ENCODE assay signal across 8 cellular contexts in the genomic region with DNA sequence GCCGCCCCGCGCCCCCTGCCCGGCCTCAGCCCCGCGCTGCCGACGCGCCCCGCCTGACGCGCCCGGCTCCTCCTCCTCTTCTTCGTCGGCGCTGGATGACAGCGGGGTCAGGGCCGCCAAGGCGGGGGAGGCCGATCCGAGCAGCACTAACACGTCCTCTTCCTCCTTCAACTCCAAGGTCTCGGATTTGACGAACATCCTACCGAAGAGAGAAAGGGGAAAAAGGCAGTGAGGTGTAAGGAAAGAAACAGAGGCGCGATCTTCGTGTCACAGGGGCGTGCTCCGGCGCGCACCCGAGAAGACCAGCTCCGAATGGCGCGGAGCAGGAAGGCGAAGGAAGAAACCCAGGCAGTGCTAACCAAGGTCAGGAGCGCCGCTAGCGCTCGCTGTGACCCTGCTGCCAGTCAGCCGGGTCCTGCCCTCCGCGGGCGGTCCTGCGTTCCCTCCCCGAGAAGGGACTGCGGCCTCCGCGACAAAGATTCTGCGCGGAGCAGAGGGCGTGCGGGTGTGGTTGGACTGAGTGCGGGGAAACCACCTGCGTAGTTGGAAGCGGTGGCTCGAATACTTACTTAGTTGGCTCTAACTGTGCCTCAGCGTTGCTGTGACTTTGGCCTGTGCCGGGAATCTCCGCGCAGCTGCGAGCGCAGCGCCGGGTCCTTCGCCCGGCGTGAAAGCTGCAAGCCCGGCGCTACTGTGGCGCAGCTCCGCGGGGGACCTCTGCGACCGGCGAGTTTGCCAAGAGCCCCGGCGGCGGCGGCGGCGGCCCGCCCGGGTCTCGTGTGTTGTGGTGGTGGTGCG. TPM values are rescaled to one million over a fixed set of nuclear protein-coding genes. Genes with fewer than 3 reads are reported as not detected.
DNase-seq lines count a peak whose midpoint lies in the region; ATAC-seq, FAIRE-seq and TF ChIP-seq lines count a peak whose summit lies in the region.

No MANE protein-coding gene starts in this region.

- H3K4me3 Mint-ChIP-seq in CD4-positive, alpha-beta T cell = peak overlapping the region; percentile 90
- peak overlapping the region; percentile 91 to 99 (median 97) for H3K4me3 Mint-ChIP-seq in brain
- peak overlapping the region; percentile 92 to 95 for H3K4me3 Mint-ChIP-seq in stimulated activated naive B cell treated with anti-CD40 and anti-IgM and Interleukin-4, amounts not matched to agents 10 μg/mL and 1 μg/mL and 100 μg/mL, for 72 hours

- TF ChIP-seq CTCF in CD4-positive, alpha-beta T cell (IDR thresholded peaks at IDR 0.05) = no peak
- TF ChIP-seq CTCF in brain (conservative IDR thresholded peaks at IDR 0.05) = no peak
- no peak for TF ChIP-seq CTCF in kidney (IDR thresholded peaks at IDR 0.05; ENCODE audit: borderline replicate concordance, extremely low read depth, insufficient read depth)

- ATAC-seq in CD4-positive, alpha-beta T cell (ENCODE audit: poor library complexity) = peak; percentile 55
- ATAC-seq in GM18907 (IDR thresholded peaks at IDR 0.05; ENCODE audit: unreplicated experiment) (peak; percentile 43), HG03025 (IDR thresholded peaks at IDR 0.05; ENCODE audit: low FRiP score, unreplicated experiment) (peak; percentile 44)
- peak; percentile 60 to 61 for ATAC-seq in stimulated activated naive B cell treated with anti-CD40 and anti-IgM and Interleukin-4, amounts not matched to agents 10 μg/mL and 1 μg/mL and 100 μg/mL, for 72 hours (replicated peaks)

- peaks cover 78% of the 10 kb centered on the region for H3K4me1 Mint-ChIP-seq in CD4-positive, alpha-beta T cell (ENCODE audit: low read depth)
- H3K4me1 Mint-ChIP-seq in brain = peaks cover 66% of the 10 kb centered on the region
- peaks cover 45 to 68% of the 10 kb centered on the region in 2 donors for H3K4me1 Mint-ChIP-seq in stimulated activated naive B cell treated with anti-CD40 and anti-IgM and Interleukin-4, amounts not matched to agents 10 μg/mL and 1 μg/mL and 100 μg/mL, for 72 hours

- H3K27ac Mint-ChIP-seq in CD4-positive, alpha-beta T cell = peak overlapping the region; percentile 28
- H3K27ac Mint-ChIP-seq in brain = peak overlapping the region; percentile 57 to 99 (median 86)
- peak overlapping the region; percentile 89 for H3K27ac Mint-ChIP-seq in stimulated activated naive B cell treated with anti-CD40 and anti-IgM and Interleukin-4, amounts not matched to agents 10 μg/mL and 1 μg/mL and 100 μg/mL, for 72 hours

- peaks cover 98% of the 10 kb centered on the region for H3K27me3 ChIP-seq in CD4-positive, alpha-beta T cell (ENCODE audit: control insufficient read depth, insufficient read depth, low read length)

- POLR2A ChIA-PET in CD4-positive, alpha-beta T cell (lab: Charles Lee) = no interaction called here

- H3K27ac ChIP-seq in CD4-positive, alpha-beta T cell (ENCODE audit: low read depth, low read length) = no peak overlapping the region
- H3K27ac ChIP-seq in kidney (ENCODE audit: low read depth in 2 of 2, low read length in 2 of 2) = no peak overlapping the region

- no peak overlapping the region for H3K9ac ChIP-seq in kidney (ENCODE audit: low read length in 2 of 2)

- H3K9me3 Mint-ChIP-seq in CD4-positive, alpha-beta T cell = no peaks in the 10 kb centered on the region
- H3K9me3 Mint-ChIP-seq in brain = peaks cover 0 to 13% (median 3%) of the 10 kb centered on the region in 5 experiments
- H3K9me3 Mint-ChIP-seq in stimulated activated naive B cell treated with anti-CD40 and anti-IgM and Interleukin-4, amounts not matched to agents 10 μg/mL and 1 μg/mL and 100 μg/mL, for 72 hours = peaks cover 0 to 6% of the 10 kb centered on the region in 2 donors

- peaks cover 0 to 10% of the 10 kb centered on the region in 2 donors for H3K4me1 ChIP-seq in kidney (ENCODE audit: control insufficient read depth in 1 of 2, insufficient read depth in 1 of 2, low read depth in 1 of 2, low read length in 2 of 2)

- H3K4me3 ChIP-seq in kidney (ENCODE audit: low read length in 2 of 2) = peak overlapping the region; percentile 59 to 61

- DNase-seq in CD4-positive, alpha-beta T cell = peak in 1 of 10 experiments; percentile 31
- DNase-seq in NOMO-1 treated with dmso at 0.1 percent for 144 hours (lab: John Stamatoyannopoulos, UW; ENCODE audit: unreplicated experiment) (peak; percentile 30), kidney (peak; percentile 72), AML-193 (lab: John Stamatoyannopoulos, UW) (no peak)
- DNase-seq in stimulated activated naive B cell treated with anti-CD40 and anti-IgM and Interleukin-4, amounts not matched to agents 10 μg/mL and 1 μg/mL and 100 μg/mL, for 72 hours = no peak

- CTCF ChIA-PET in CD4-positive, alpha-beta T cell (lab: Charles Lee) = interaction anchor here (0.6 to 0.9 kb wide), 2 partner anchors 9 to 15 kb away, joined by 3 read pairs; no protein-coding TSS in a partner anchor

- intact Hi-C loops in CD4-positive, alpha-beta T cell (cut with DNase I, micrococcal nuclease) = no loop called here
- intact Hi-C loops in kidney (cut with DNase I) = no loop called here

- no peaks in the 10 kb centered on the region for H3K36me3 Mint-ChIP-seq in CD4-positive, alpha-beta T cell (ENCODE audit: low read depth)
- H3K36me3 Mint-ChIP-seq in brain = no peaks in the 10 kb centered on the region
- peaks cover 2 to 8% of the 10 kb centered on the region in 2 donors for H3K36me3 Mint-ChIP-seq in stimulated activated naive B cell treated with anti-CD40 and anti-IgM and Interleukin-4, amounts not matched to agents 10 μg/mL and 1 μg/mL and 100 μg/mL, for 72 hours

- H3K9me3 ChIP-seq in CD4-positive, alpha-beta T cell (ENCODE audit: control insufficient read depth, low read length) = peaks cover 9% of the 10 kb centered on the region
- peaks cover 0 to 2% of the 10 kb centered on the region in 2 donors for H3K9me3 ChIP-seq in kidney (ENCODE audit: control insufficient read depth in 1 of 2, low read length in 2 of 2)

- FAIRE-seq in kidney (lab: Jason Lieb, UNC) = no peak

- peaks cover 98% of the 10 kb centered on the region for H3K27me3 Mint-ChIP-seq in CD4-positive, alpha-beta T cell
- peaks cover 91% of the 10 kb centered on the region for H3K27me3 Mint-ChIP-seq in brain
- peaks cover 76 to 89% of the 10 kb centered on the region in 2 donors for H3K27me3 Mint-ChIP-seq in stimulated activated naive B cell treated with anti-CD40 and anti-IgM and Interleukin-4, amounts not matched to agents 10 μg/mL and 1 μg/mL and 100 μg/mL, for 72 hours

- no peaks in the 10 kb centered on the region for H3K36me3 ChIP-seq in kidney (ENCODE audit: control insufficient read depth in 1 of 2, insufficient read depth in 2 of 2, low read length in 2 of 2)

RNA-seq across cellular contexts. Expression of gene NEUROG2, which starts 0.5 kb away (rescaled TPM):
- total RNA-seq in CD4-positive, alpha-beta T cell = not detected
- polyA plus RNA-seq in brain (ENCODE audit: insufficient read depth, low read depth, low replicate concordance) = 0.19 TPM
- total RNA-seq in kidney = not detected
- not detected for polyA plus RNA-seq in kidney (ENCODE audit: insufficient read depth, low read depth, low replicate concordance)

Comparison
In these comparisons a context has a peak if more than half of its experiments do, and no peak if none do; other contexts are left out.
1. DNase-seq: peak in NOMO-1 treated with dmso at 0.1 percent for 144 hours (single experiment) and kidney (single experiment); none in stimulated activated naive B cell treated with anti-CD40 and anti-IgM and Interleukin-4, amounts not matched to agents 10 μg/mL and 1 μg/mL and 100 μg/mL, for 72 hours (single experiment) and AML-193 (0 of 2).
2. H3K27ac Mint-ChIP-seq: peak in every context shown above with its lines; median percentile 89 in stimulated activated naive B cell treated with anti-CD40 and anti-IgM and Interleukin-4, amounts not matched to agents 10 μg/mL and 1 μg/mL and 100 μg/mL, for 72 hours; 86 in brain; 28 in CD4-positive, alpha-beta T cell.
3. Peak in every context shown above with its lines, with median percentiles within 50 percentile points of each other: ATAC-seq and H3K4me3 Mint-ChIP-seq.